In the genomic region with DNA sequence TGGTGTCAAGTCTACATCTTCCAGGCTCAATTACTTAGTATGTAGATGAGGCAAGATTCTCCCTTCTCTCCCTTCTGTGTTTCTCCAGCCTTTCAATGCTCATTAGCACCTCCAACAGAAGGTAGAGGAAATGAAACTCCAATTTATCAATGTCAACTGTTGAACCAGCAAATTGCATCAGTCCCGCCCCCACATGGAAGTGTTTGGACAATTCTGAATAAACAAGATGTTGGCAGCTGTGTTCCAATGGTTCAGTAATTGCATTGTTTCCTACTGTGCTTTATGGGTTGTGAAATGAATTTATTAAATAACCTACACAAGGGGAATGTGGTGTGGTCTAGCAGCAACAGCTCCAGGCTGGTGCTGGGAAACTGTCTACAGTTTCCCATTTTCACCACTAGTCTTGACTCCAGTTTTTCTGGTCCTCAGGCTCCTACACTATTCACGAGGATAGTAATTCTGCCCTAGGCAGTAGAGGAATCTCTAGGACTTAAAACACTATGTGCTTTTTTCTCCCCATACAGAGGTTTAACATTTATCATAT, we compare ENCODE assay signal across 1 cellular context.
TF ChIP-seq lines count a peak whose summit lies in the region.

No MANE protein-coding gene starts in this region.

TF ChIP-seq in GM12878, 131 proteins besides CTCF, POLR2A, EP300 and RAD21 (continued from another document and continues in another):
- TF ChIP-seq IKZF2 (IDR thresholded peaks at IDR 0.05), result peak; percentile 99
- TF ChIP-seq, protein P1, sequence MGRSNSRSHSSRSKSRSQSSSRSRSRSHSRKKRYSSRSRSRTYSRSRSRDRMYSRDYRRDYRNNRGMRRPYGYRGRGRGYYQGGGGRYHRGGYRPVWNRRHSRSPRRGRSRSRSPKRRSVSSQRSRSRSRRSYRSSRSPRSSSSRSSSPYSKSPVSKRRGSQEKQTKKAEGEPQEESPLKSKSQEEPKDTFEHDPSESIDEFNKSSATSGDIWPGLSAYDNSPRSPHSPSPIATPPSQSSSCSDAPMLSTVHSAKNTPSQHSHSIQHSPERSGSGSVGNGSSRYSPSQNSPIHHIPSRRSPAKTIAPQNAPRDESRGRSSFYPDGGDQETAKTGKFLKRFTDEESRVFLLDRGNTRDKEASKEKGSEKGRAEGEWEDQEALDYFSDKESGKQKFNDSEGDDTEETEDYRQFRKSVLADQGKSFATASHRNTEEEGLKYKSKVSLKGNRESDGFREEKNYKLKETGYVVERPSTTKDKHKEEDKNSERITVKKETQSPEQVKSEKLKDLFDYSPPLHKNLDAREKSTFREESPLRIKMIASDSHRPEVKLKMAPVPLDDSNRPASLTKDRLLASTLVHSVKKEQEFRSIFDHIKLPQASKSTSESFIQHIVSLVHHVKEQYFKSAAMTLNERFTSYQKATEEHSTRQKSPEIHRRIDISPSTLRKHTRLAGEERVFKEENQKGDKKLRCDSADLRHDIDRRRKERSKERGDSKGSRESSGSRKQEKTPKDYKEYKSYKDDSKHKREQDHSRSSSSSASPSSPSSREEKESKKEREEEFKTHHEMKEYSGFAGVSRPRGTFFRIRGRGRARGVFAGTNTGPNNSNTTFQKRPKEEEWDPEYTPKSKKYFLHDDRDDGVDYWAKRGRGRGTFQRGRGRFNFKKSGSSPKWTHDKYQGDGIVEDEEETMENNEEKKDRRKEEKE (IDR thresholded peaks at IDR 0.05), result no peak
- TF ChIP-seq TARDBP (IDR thresholded peaks at IDR 0.05; ENCODE audit: borderline replicate concordance), result no peak
- no peak for TF ChIP-seq SIX5 (IDR thresholded peaks at IDR 0.05; ENCODE audit: low read depth, low read length, severe bottlenecking)
- no peak for TF ChIP-seq POLR2AphosphoS2 (IDR thresholded peaks at IDR 0.05; ENCODE audit: low read depth, low read length)
- TF ChIP-seq, protein P2, sequence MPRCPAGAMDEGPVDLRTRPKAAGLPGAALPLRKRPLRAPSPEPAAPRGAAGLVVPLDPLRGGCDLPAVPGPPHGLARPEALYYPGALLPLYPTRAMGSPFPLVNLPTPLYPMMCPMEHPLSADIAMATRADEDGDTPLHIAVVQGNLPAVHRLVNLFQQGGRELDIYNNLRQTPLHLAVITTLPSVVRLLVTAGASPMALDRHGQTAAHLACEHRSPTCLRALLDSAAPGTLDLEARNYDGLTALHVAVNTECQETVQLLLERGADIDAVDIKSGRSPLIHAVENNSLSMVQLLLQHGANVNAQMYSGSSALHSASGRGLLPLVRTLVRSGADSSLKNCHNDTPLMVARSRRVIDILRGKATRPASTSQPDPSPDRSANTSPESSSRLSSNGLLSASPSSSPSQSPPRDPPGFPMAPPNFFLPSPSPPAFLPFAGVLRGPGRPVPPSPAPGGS (IDR thresholded peaks at IDR 0.05; ENCODE audit: borderline replicate concordance, insufficient read depth, low read depth, low read length, poor library complexity, severe bottlenecking), result no peak
- peak; percentile 78 for TF ChIP-seq NR2F1 (conservative IDR thresholded peaks at IDR 0.05)
- peak; percentile 99 for TF ChIP-seq DPF2 (IDR thresholded peaks at IDR 0.05)
- 0 out of 2 replicates have a peak, but pooled peaks have one; percentile 43 for TF ChIP-seq ZBED1 (IDR thresholded peaks at IDR 0.05; ENCODE audit: borderline replicate concordance)
- TF ChIP-seq KDM1A (IDR thresholded peaks at IDR 0.05; ENCODE audit: borderline replicate concordance), result no peak
- no peak for TF ChIP-seq CBFB (IDR thresholded peaks at IDR 0.05; ENCODE audit: low read depth)
- no peak; a peak in 1 of 4 replicates for TF ChIP-seq ETV6 (conservative IDR thresholded peaks at IDR 0.05 in 1 of 2, IDR thresholded peaks at IDR 0.05 in 1 of 2; ENCODE audit: borderline replicate concordance in 1 of 2, low read depth in 1 of 2)
- TF ChIP-seq NBN (IDR thresholded peaks at IDR 0.05), result peak; percentile 86
- no peak for TF ChIP-seq ZSCAN29 (IDR thresholded peaks at IDR 0.05)
- peak in 1 of 2 experiments; percentile 82; a peak in 2 of 3 replicates for TF ChIP-seq EGR1 (IDR thresholded peaks at IDR 0.05; ENCODE audit: borderline replicate concordance in 1 of 2, low read depth in 2 of 2, low read length in 2 of 2)
- TF ChIP-seq CBX3 (IDR thresholded peaks at IDR 0.05; ENCODE audit: borderline replicate concordance, low read depth), result no peak
- no peak for TF ChIP-seq HCFC1 (IDR thresholded peaks at IDR 0.05; ENCODE audit: low read length)
- TF ChIP-seq SREBF2 (IDR thresholded peaks at IDR 0.05; ENCODE audit: low read length), result no peak
- TF ChIP-seq POLR2AphosphoS5 (IDR thresholded peaks at IDR 0.05; ENCODE audit: low read length), result no peak
- no peak for TF ChIP-seq MLLT1 (IDR thresholded peaks at IDR 0.05)
- no peak for TF ChIP-seq SRF (IDR thresholded peaks at IDR 0.05; ENCODE audit: low read depth in 2 of 2, low read length in 2 of 2)
- no peak for TF ChIP-seq KAT2A (conservative IDR thresholded peaks at IDR 0.05; ENCODE audit: control insufficient read depth, low read depth, low read length)
- TF ChIP-seq, protein P3, sequence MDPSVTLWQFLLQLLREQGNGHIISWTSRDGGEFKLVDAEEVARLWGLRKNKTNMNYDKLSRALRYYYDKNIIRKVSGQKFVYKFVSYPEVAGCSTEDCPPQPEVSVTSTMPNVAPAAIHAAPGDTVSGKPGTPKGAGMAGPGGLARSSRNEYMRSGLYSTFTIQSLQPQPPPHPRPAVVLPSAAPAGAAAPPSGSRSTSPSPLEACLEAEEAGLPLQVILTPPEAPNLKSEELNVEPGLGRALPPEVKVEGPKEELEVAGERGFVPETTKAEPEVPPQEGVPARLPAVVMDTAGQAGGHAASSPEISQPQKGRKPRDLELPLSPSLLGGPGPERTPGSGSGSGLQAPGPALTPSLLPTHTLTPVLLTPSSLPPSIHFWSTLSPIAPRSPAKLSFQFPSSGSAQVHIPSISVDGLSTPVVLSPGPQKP (IDR thresholded peaks at IDR 0.05; ENCODE audit: low read depth, low read length), result no peak
- TF ChIP-seq CEBPB (IDR thresholded peaks at IDR 0.05; ENCODE audit: borderline replicate concordance in 1 of 2, low read depth in 2 of 2, low read length in 2 of 2), result peak in 1 of 2 experiments; percentile 61; a peak in 1 of 4 replicates
- TF ChIP-seq TBL1XR1 (IDR thresholded peaks at IDR 0.05; ENCODE audit: low read depth, low read length), result no peak
- no peak for TF ChIP-seq SREBF1 (IDR thresholded peaks at IDR 0.05; ENCODE audit: low read length)
- no peak for TF ChIP-seq ZBTB40 (IDR thresholded peaks at IDR 0.05; ENCODE audit: borderline replicate concordance)
- no peak for TF ChIP-seq ESRRA (IDR thresholded peaks at IDR 0.05; ENCODE audit: low read length)
- no peak for TF ChIP-seq MYC (IDR thresholded peaks at IDR 0.05; ENCODE audit: insufficient read depth, insufficient read length, insufficient replicate concordance, low read length, severe bottlenecking)
- no peak for TF ChIP-seq MEF2A (IDR thresholded peaks at IDR 0.05; ENCODE audit: insufficient read depth, low read depth, low read length)
- TF ChIP-seq CREM (IDR thresholded peaks at IDR 0.05; ENCODE audit: low read depth), result peak; percentile 38; the same call in 1 of the 2 replicates
- peak; percentile 59 for TF ChIP-seq GATAD2B (conservative IDR thresholded peaks at IDR 0.05; ENCODE audit: low read depth)
- TF ChIP-seq YY1 (IDR thresholded peaks at IDR 0.05; ENCODE audit: low read depth, low read length), result no peak
- TF ChIP-seq ZZZ3 (IDR thresholded peaks at IDR 0.05; ENCODE audit: control insufficient read depth, insufficient read length, low read depth), result no peak
- no peak for TF ChIP-seq NR2C1 (IDR thresholded peaks at IDR 0.05)
- TF ChIP-seq KLF5 (IDR thresholded peaks at IDR 0.05; ENCODE audit: partially characterized antibody), result no peak
- TF ChIP-seq STAT1 (conservative IDR thresholded peaks at IDR 0.05), result no peak
- TF ChIP-seq, protein P4, sequence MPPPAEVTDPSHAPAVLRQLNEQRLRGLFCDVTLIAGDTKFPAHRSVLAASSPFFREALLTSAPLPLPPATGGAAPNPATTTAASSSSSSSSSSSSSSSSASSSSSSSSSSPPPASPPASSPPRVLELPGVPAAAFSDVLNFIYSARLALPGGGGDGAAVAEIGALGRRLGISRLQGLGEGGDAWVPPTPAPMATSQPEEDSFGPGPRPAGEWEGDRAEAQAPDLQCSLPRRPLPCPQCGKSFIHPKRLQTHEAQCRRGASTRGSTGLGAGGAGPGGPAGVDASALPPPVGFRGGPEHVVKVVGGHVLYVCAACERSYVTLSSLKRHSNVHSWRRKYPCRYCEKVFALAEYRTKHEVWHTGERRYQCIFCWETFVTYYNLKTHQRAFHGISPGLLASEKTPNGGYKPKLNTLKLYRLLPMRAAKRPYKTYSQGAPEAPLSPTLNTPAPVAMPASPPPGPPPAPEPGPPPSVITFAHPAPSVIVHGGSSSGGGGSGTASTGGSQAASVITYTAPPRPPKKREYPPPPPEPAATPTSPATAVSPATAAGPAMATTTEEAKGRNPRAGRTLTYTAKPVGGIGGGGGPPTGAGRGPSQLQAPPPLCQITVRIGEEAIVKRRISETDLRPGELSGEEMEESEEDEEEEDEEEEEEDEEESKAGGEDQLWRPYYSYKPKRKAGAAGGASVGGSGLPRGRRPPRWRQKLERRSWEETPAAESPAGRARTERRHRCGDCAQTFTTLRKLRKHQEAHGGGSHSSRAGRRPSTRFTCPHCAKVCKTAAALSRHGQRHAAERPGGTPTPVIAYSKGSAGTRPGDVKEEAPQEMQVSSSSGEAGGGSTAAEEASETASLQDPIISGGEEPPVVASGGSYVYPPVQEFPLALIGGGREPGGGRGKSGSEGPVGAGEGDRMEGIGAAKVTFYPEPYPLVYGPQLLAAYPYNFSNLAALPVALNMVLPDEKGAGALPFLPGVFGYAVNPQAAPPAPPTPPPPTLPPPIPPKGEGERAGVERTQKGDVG (CRISPR knock-in tag; IDR thresholded peaks at IDR 0.05), result no peak
- peak; percentile 7 for TF ChIP-seq SMAD1 (IDR thresholded peaks at IDR 0.05; ENCODE audit: low read depth, partially characterized antibody)
- no peak for TF ChIP-seq SP1 (IDR thresholded peaks at IDR 0.05; ENCODE audit: low read depth, low read length)
- TF ChIP-seq CHD1 (IDR thresholded peaks at IDR 0.05; ENCODE audit: low read depth, low read length), result no peak
- TF ChIP-seq CREB1 (IDR thresholded peaks at IDR 0.05; ENCODE audit: low read depth), result no peak
- peak; percentile 97 for TF ChIP-seq PKNOX1 (IDR thresholded peaks at IDR 0.05)
- TF ChIP-seq CHD4 (IDR thresholded peaks at IDR 0.05), result no peak
- TF ChIP-seq LARP7 (IDR thresholded peaks at IDR 0.05), result no peak
- no peak for TF ChIP-seq HDAC6 (IDR thresholded peaks at IDR 0.05; ENCODE audit: unreplicated experiment)
